ENCODE assay signal across 8 cellular contexts in genomic region chr20:34675993-34676641, GRCh38. TPM values are rescaled to one million over a fixed set of nuclear protein-coding genes. Genes with fewer than 3 reads are reported as not detected.
A peak's percentile ranks its signal among the peaks of the same experiment; 100 is the strongest.
DNase-seq lines count a peak whose midpoint lies in the region; ATAC-seq and TF ChIP-seq lines count a peak whose summit lies in the region.

No MANE protein-coding gene starts in this region.

- H3K9ac ChIP-seq in stomach smooth muscle (ENCODE audit: low read length in 2 of 2): peak overlapping the region; percentile 61 to 62

- CTCF ChIA-PET in activated CD8-positive, alpha-beta T cell treated with anti-CD3 and anti-CD28 coated beads for 36 hours (lab: Charles Lee): no interaction called here

- no peaks in the 10 kb centered on the region for H3K27me3 Mint-ChIP-seq in T-helper 1 cell treated with Interleukin-12 subunit alpha and Interleukin-12 subunit beta and Interleukin-4 antibody, amounts not matched to agents 30 μg/mL and 1 μg/mL, for 36 hours (ENCODE audit: low read depth)
- H3K27me3 Mint-ChIP-seq in activated CD8-positive, alpha-beta T cell treated with anti-CD3 and anti-CD28 coated beads for 36 hours: no peaks in the 10 kb centered on the region
- peaks cover 0 to 5% (median 4%) of the 10 kb centered on the region in 3 donors for H3K27me3 Mint-ChIP-seq in immature natural killer cell (ENCODE audit: low read depth in 3 of 3)

- intact Hi-C loops in activated CD8-positive, alpha-beta T cell treated with anti-CD3 and anti-CD28 coated beads for 36 hours (cut with micrococcal nuclease): loop anchor here (2.0 kb wide), 1 partner anchor 33 kb away; no protein-coding TSS in a partner anchor

- peak overlapping the region; percentile 95 for H3K27ac Mint-ChIP-seq in T-helper 1 cell treated with Interleukin-12 subunit alpha and Interleukin-12 subunit beta and Interleukin-4 antibody, amounts not matched to agents 30 μg/mL and 1 μg/mL, for 36 hours
- peak overlapping the region; percentile 96 for H3K27ac Mint-ChIP-seq in activated CD8-positive, alpha-beta T cell treated with anti-CD3 and anti-CD28 coated beads for 36 hours
- peak overlapping the region; percentile 83 to 98 (median 93) for H3K27ac Mint-ChIP-seq in immature natural killer cell

- peak overlapping the region; percentile 79 to 84 for H3K4me3 ChIP-seq in stomach smooth muscle (ENCODE audit: low read length in 2 of 2)

- no peak for ATAC-seq in activated CD8-positive, alpha-beta T cell treated with anti-CD3 and anti-CD28 coated beads for 36 hours
- no peak for ATAC-seq in HG02763 (IDR thresholded peaks at IDR 0.05; ENCODE audit: unreplicated experiment)

- H3K9me3 ChIP-seq in stomach smooth muscle (ENCODE audit: control insufficient read depth in 2 of 2, low read length in 2 of 2): no peaks in the 10 kb centered on the region

- POLR2A ChIA-PET in activated CD8-positive, alpha-beta T cell treated with anti-CD3 and anti-CD28 coated beads for 36 hours (lab: Charles Lee): interaction anchor here (1.3 kb wide), 1 partner anchor 112 kb away, joined by 5 read pairs; no protein-coding TSS in a partner anchor

- no peaks in the 10 kb centered on the region for H3K9me3 Mint-ChIP-seq in T-helper 1 cell treated with Interleukin-12 subunit alpha and Interleukin-12 subunit beta and Interleukin-4 antibody, amounts not matched to agents 30 μg/mL and 1 μg/mL, for 36 hours
- no peaks in the 10 kb centered on the region for H3K9me3 Mint-ChIP-seq in activated CD8-positive, alpha-beta T cell treated with anti-CD3 and anti-CD28 coated beads for 36 hours
- no peaks in the 10 kb centered on the region for H3K9me3 Mint-ChIP-seq in immature natural killer cell

- H3K27me3 ChIP-seq in stomach smooth muscle (ENCODE audit: control insufficient read depth in 1 of 2, insufficient read depth in 2 of 2, low read length in 2 of 2): no peaks in the 10 kb centered on the region

- peaks cover 20% of the 10 kb centered on the region for H3K4me1 Mint-ChIP-seq in T-helper 1 cell treated with Interleukin-12 subunit alpha and Interleukin-12 subunit beta and Interleukin-4 antibody, amounts not matched to agents 30 μg/mL and 1 μg/mL, for 36 hours (ENCODE audit: low read depth)
- peaks cover 24% of the 10 kb centered on the region for H3K4me1 Mint-ChIP-seq in activated CD8-positive, alpha-beta T cell treated with anti-CD3 and anti-CD28 coated beads for 36 hours (ENCODE audit: low read depth)
- peaks cover 9 to 17% of the 10 kb centered on the region in 2 donors for H3K4me1 Mint-ChIP-seq in immature natural killer cell

- peaks cover 4% of the 10 kb centered on the region for H3K4me1 ChIP-seq in stomach smooth muscle (ENCODE audit: control insufficient read depth, insufficient read depth, low read length)

- H3K27ac ChIP-seq in stomach smooth muscle (ENCODE audit: low read length): no peak overlapping the region

- TF ChIP-seq CTCF in activated CD8-positive, alpha-beta T cell treated with anti-CD3 and anti-CD28 coated beads for 36 hours (IDR thresholded peaks at IDR 0.05): no peak

- DNase-seq in T-helper 1 cell (no peak), immature natural killer cell (no peak), 8988T (no peak), NCI-H146 treated with DMSO at 0.1 percent for 48 hours (lab: John Stamatoyannopoulos, UW; ENCODE audit: unreplicated experiment) (no peak)
- no peak for DNase-seq in activated CD8-positive, alpha-beta T cell treated with anti-CD3 and anti-CD28 coated beads for 36 hours

- peaks cover 2% of the 10 kb centered on the region for H3K36me3 Mint-ChIP-seq in T-helper 1 cell treated with Interleukin-12 subunit alpha and Interleukin-12 subunit beta and Interleukin-4 antibody, amounts not matched to agents 30 μg/mL and 1 μg/mL, for 36 hours (ENCODE audit: low read depth)
- H3K36me3 Mint-ChIP-seq in activated CD8-positive, alpha-beta T cell treated with anti-CD3 and anti-CD28 coated beads for 36 hours (ENCODE audit: low read depth): peaks cover 4% of the 10 kb centered on the region
- no peaks in the 10 kb centered on the region for H3K36me3 Mint-ChIP-seq in immature natural killer cell

- peak overlapping the region; percentile 96 for H3K4me3 Mint-ChIP-seq in T-helper 1 cell treated with Interleukin-12 subunit alpha and Interleukin-12 subunit beta and Interleukin-4 antibody, amounts not matched to agents 30 μg/mL and 1 μg/mL, for 36 hours
- H3K4me3 Mint-ChIP-seq in activated CD8-positive, alpha-beta T cell treated with anti-CD3 and anti-CD28 coated beads for 36 hours: peak overlapping the region; percentile 94
- peak overlapping the region; percentile 96 to 97 (median 96) for H3K4me3 Mint-ChIP-seq in immature natural killer cell

- H3K36me3 ChIP-seq in stomach smooth muscle (ENCODE audit: control insufficient read depth in 2 of 2, insufficient read depth in 2 of 2, low read length in 2 of 2): no peaks in the 10 kb centered on the region

RNA-seq across cellular contexts. Expression of gene PIGU, which starts 0.8 kb away (rescaled TPM):
- 10 to 100 TPM; 19.4 to 20.9 TPM for total RNA-seq in activated CD8-positive, alpha-beta T cell treated with anti-CD3 and anti-CD28 coated beads for 36 hours
- polyA plus RNA-seq in immature natural killer cell: 10 to 100 TPM; 19.3 to 34.7 (median 25.3) TPM

RNA-seq across cellular contexts. Expression of gene TP53INP2, which starts 28.0 kb away (rescaled TPM):
- total RNA-seq in activated CD8-positive, alpha-beta T cell treated with anti-CD3 and anti-CD28 coated beads for 36 hours: 1 to 10 TPM; 4.0 to 4.6 TPM
- 1 to 10 TPM in 1 of 3 donors, under 1 TPM in 2; 0.09 to 1.8 (median 0.53) TPM for polyA plus RNA-seq in immature natural killer cell
